Comparison of ENCODE assay signal across 16 cellular contexts in the genomic region with DNA sequence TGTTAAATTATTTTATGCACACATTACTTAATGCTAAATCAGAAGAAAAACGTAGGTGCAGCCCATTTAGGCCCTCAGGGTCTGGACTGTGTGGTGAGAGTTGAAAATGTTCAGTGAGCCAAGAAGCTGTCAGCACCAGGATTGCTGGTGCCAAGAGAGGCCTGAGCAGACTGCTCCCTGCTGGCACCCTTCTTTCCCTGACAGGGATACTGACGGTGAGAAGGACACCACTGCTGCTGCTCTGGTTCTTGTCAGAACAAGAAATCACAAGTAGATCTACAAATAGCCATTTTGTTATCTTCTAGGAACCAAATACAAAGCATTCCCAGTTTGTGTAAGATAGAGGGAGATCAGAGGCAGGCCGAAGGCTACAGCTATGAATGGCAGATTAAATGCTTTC. TPM values are rescaled to one million over a fixed set of nuclear protein-coding genes. Genes with fewer than 3 reads are reported as not detected.
DNase-seq lines count a peak whose midpoint lies in the region; ATAC-seq, FAIRE-seq and TF ChIP-seq lines count a peak whose summit lies in the region.
"Had no signal": no experiment of that assay in that cellular context is flagged by ENCODE, and none has a peak within 500 bp of the region (broad histone marks: within the 10 kb centered on the region; RNA-seq: fewer than 3 reads in every experiment).

No MANE protein-coding gene starts in this region.

- H2AFZ ChIP-seq in HepG2 (ENCODE audit: low read length): no peak overlapping the region

- TF ChIP-seq RAD21 in HepG2 (CRISPR knock-in tag; IDR thresholded peaks at IDR 0.05): no peak

- WGBS in HepG2 (ENCODE audit: low lambda C conversion rate): 6% methylated on average over 3 of the region's 3 CpGs
- WGBS in right lobe of liver (ENCODE audit: insufficient coverage, low coverage, low lambda C conversion rate, missing lambda C conversion rate): 26% methylated on average over 3 of the region's 3 CpGs
- WGBS in testis, 2 donors: 29 to 32% methylated on average over 3 of the region's 3 CpGs

- CTCF ChIA-PET in HepG2 (lab: Yijun Ruan, JAX; ENCODE audit: low intra/inter-chr PET ratio, low total read pairs): no interaction called here

- H3K9me3 ChIP-seq in HepG2 (ENCODE audit: low read length) (no peaks in the 10 kb centered on the region), right lobe of liver (no peaks in the 10 kb centered on the region), testis (no peaks in the 10 kb centered on the region)
- H3K9me3 ChIP-seq: sigmoid colon had no signal

- H3K4me1 ChIP-seq in HepG2 (ENCODE audit: insufficient read depth, low read length): no peaks in the 10 kb centered on the region
- H3K4me1 ChIP-seq in right lobe of liver: no peaks in the 10 kb centered on the region
- no peaks in the 10 kb centered on the region for H3K4me1 ChIP-seq in testis

- H3K9ac ChIP-seq in HepG2 (ENCODE audit: insufficient read depth, low read depth, low read length): no peak overlapping the region

- in situ Hi-C loops in HepG2 (cut with HindIII; ENCODE audit: extremely low pct_ligation_motif_present, low pct_unique_long_range_greater_than_20kb): no loop called here

- FAIRE-seq in HepG2 (lab: Jason Lieb, UNC): no peak

- no peaks in the 10 kb centered on the region for H3K27me3 ChIP-seq in HepG2 (ENCODE audit: control insufficient read depth in 1 of 2, insufficient read depth in 2 of 2, low read length in 2 of 2)
- H3K27me3 ChIP-seq in right lobe of liver: no peaks in the 10 kb centered on the region
- no peaks in the 10 kb centered on the region for H3K27me3 ChIP-seq in testis
- H3K27me3 ChIP-seq: sigmoid colon had no signal

- ATAC-seq in HepG2 (peak; percentile 57), right lobe of liver (no peak), left cardiac atrium (peak; percentile 99), GM19324 (IDR thresholded peaks at IDR 0.05; ENCODE audit: low FRiP score, unreplicated experiment) (no peak)
- ATAC-seq: naive thymus-derived CD4-positive, alpha-beta T cell; stimulated activated naive CD8-positive, alpha-beta T cell treated with anti-CD3 and anti-CD28 coated beads, Interleukin-15, amount 100 ng/mL, for 72 hours had no signal

- POLR2A ChIA-PET in HepG2 (lab: Yijun Ruan, JAX): no interaction called here

- BruUV-seq in HepG2 (replicated peaks; lab: Mats Ljungman, UMichigan): no TSS peak

- H3K4me2 ChIP-seq in HepG2 (ENCODE audit: low read depth, low read length): no peak overlapping the region

- H4K20me1 ChIP-seq in HepG2 (ENCODE audit: insufficient read depth, low read length): no peaks in the 10 kb centered on the region

- no peaks in the 10 kb centered on the region for H3K79me2 ChIP-seq in HepG2 (ENCODE audit: insufficient read depth, low read length)

- TF ChIP-seq POLR2A in HepG2 (IDR thresholded peaks at IDR 0.05; ENCODE audit: insufficient read depth in 1 of 2, low read depth in 2 of 2, low read length in 2 of 2) (no peak), right lobe of liver (IDR thresholded peaks at IDR 0.05) (no peak), testis (IDR thresholded peaks at IDR 0.05) (no peak)

- TF ChIP-seq EP300 in HepG2 (IDR thresholded peaks at IDR 0.05; ENCODE audit: low read depth in 2 of 2, low read length in 2 of 2): no peak
- no peak for TF ChIP-seq EP300 in HepG2 (CRISPR knock-in tag; IDR thresholded peaks at IDR 0.05; ENCODE audit: borderline replicate concordance)

- DNase-seq in HepG2 (ENCODE audit: low spot score): no peak
- no peak for DNase-seq in right lobe of liver
- DNase-seq in SK-N-DZ (ENCODE audit: low spot score): peak; percentile 46
- peak; percentile 38 for DNase-seq in left cardiac atrium
- peak; percentile 26 for DNase-seq in testis
- DNase-seq in stimulated activated CD4-positive, alpha-beta T cell treated with anti-CD3 and anti-CD28 coated beads, Interleukin-4, amount 100 ng/mL, for 24 hours: no peak
- no peak for DNase-seq in RKO (ENCODE audit: low spot score)
- DNase-seq: activated CD4-positive, CD25-positive, alpha-beta regulatory T cell treated with anti-CD3 and anti-CD28 coated beads, Interleukin-2, amount 50 U/mL, for 72 hours; activated T-cell treated with anti-CD3 and anti-CD28 coated beads, Interleukin-2, amount 50 U/mL, for 1 hour; DND-41; naive thymus-derived CD4-positive, alpha-beta T cell; NCI-H1105; sigmoid colon; stimulated activated naive CD8-positive, alpha-beta T cell treated with anti-CD3 and anti-CD28 coated beads, Interleukin-15, amount 100 ng/mL, for 72 hours had no signal

- H3K27ac ChIP-seq in HepG2 (ENCODE audit: extremely low read length, insufficient read depth, low read length) (no peak overlapping the region), right lobe of liver (no peak overlapping the region), testis (no peak overlapping the region)
- H3K27ac ChIP-seq: sigmoid colon had no signal

- TF ChIP-seq CTCF in HepG2 (CRISPR knock-in tag; IDR thresholded peaks at IDR 0.05) (no peak), right lobe of liver (IDR thresholded peaks at IDR 0.05) (no peak), testis (IDR thresholded peaks at IDR 0.05) (no peak)

- intact Hi-C loops in HepG2 (cut with micrococcal nuclease; ENCODE audit: unreplicated experiment) (no loop called here), right lobe of liver (cut with DNase I) (no loop called here), left cardiac atrium (cut with DNase I) (no loop called here), testis (cut with DNase I; ENCODE audit: low total_unique reads) (no loop called here)

- H3K36me3 ChIP-seq in HepG2 (replicated peaks in 1 of 2; ENCODE audit: control insufficient read depth in 1 of 2, insufficient read depth in 2 of 2, low read length in 2 of 2) (no peaks in the 10 kb centered on the region), right lobe of liver (no peaks in the 10 kb centered on the region), testis (ENCODE audit: low read depth, missing control alignments) (no peaks in the 10 kb centered on the region)
- H3K36me3 ChIP-seq: sigmoid colon had no signal

- H3K4me3 ChIP-seq in HepG2 (replicated peaks in 1 of 3; ENCODE audit: insufficient read depth in 1 of 3, low read depth in 2 of 3, low read length in 3 of 3) (no peak overlapping the region), right lobe of liver (no peak overlapping the region), testis (no peak overlapping the region)
- H3K4me3 ChIP-seq: sigmoid colon had no signal

RNA-seq across cellular contexts. Expression of a gene that starts 48.7 kb away (rescaled TPM):
- total RNA-seq in HepG2 (2016; rRNA removed; fragmentation: Illumina TruSeq; extraction: Trizol) (not detected in 2 replicates), right lobe of liver (not detected), left cardiac atrium (not detected), testis (under 1 TPM; 0.19 to 0.55 TPM)
- not detected in 2 replicates for total RNA-seq in HepG2 (2016; cell fraction: cytosol; rRNA removed; fragmentation: Illumina TruSeq; extraction: Trizol; ENCODE audit: low read depth)
- total RNA-seq in HepG2 (2016; cell fraction: insoluble cytoplasmic fraction; rRNA removed; fragmentation: Illumina TruSeq; extraction: Trizol): not detected in 2 replicates
- not detected in 2 replicates for total RNA-seq in HepG2 (2016; cell fraction: membrane; rRNA removed; fragmentation: Illumina TruSeq; extraction: Trizol)
- not detected in 2 replicates for total RNA-seq in HepG2 (2016; cell fraction: nucleus; rRNA removed; fragmentation: Illumina TruSeq; extraction: Trizol)
- polyA plus RNA-seq in HepG2 (2011; rRNA removed) (not detected in 2 replicates), testis (ENCODE audit: insufficient read depth, low read depth, low replicate concordance) (3.8 TPM)
- polyA plus RNA-seq in HepG2 (2011; cell fraction: cytosol; rRNA removed): not detected in 2 replicates
- polyA plus RNA-seq in HepG2 (2011; cell fraction: nucleus; rRNA removed): not detected in 2 replicates
- polyA plus RNA-seq in HepG2 (2012): not detected in 2 replicates
- polyA plus RNA-seq in HepG2 (2016; cell fraction: cytosol; fragmentation: Illumina TruSeq; extraction: Trizol; ENCODE audit: low read depth): not detected in 2 replicates
- not detected in 2 replicates for polyA plus RNA-seq in HepG2 (2016; cell fraction: insoluble cytoplasmic fraction; fragmentation: Illumina TruSeq; extraction: Trizol; ENCODE audit: low read depth)
- polyA plus RNA-seq in HepG2 (2016; cell fraction: membrane; fragmentation: Illumina TruSeq; extraction: Trizol; ENCODE audit: low read depth): not detected in 2 replicates
- polyA plus RNA-seq in HepG2 (2016; cell fraction: nucleus; fragmentation: Illumina TruSeq; extraction: Trizol; ENCODE audit: insufficient read depth, low read depth): not detected in 2 replicates
- polyA minus RNA-seq in HepG2 (2011; rRNA and poly(A)+ RNA removed; ENCODE audit: low replicate concordance): not detected in 2 replicates
- polyA minus RNA-seq in HepG2 (2011; cell fraction: cytosol; rRNA and poly(A)+ RNA removed): not detected in 2 replicates
- polyA minus RNA-seq in HepG2 (2011; cell fraction: nucleus; rRNA and poly(A)+ RNA removed): not detected in 2 replicates
- polyA plus RNA-seq in SK-N-DZ (2014; cell fraction: cytosol; rRNA removed): not detected in 2 replicates
- not detected in 2 replicates for polyA plus RNA-seq in SK-N-DZ (2014; cell fraction: nucleus; rRNA removed)
- total RNA-seq: HT-29; naive thymus-derived CD4-positive, alpha-beta T cell; sigmoid colon had no signal
- polyA plus RNA-seq: naive thymus-derived CD4-positive, alpha-beta T cell; sigmoid colon had no signal

RNA-seq across cellular contexts. Expression of a gene that starts 48.9 kb away (rescaled TPM):
- not detected in 2 replicates for total RNA-seq in HepG2 (2016; rRNA removed; fragmentation: Illumina TruSeq; extraction: Trizol)
- not detected in 2 replicates for total RNA-seq in HepG2 (2016; cell fraction: cytosol; rRNA removed; fragmentation: Illumina TruSeq; extraction: Trizol; ENCODE audit: low read depth)
- not detected in 2 replicates for total RNA-seq in HepG2 (2016; cell fraction: insoluble cytoplasmic fraction; rRNA removed; fragmentation: Illumina TruSeq; extraction: Trizol)
- not detected in 2 replicates for total RNA-seq in HepG2 (2016; cell fraction: membrane; rRNA removed; fragmentation: Illumina TruSeq; extraction: Trizol)
- total RNA-seq in HepG2 (2016; cell fraction: nucleus; rRNA removed; fragmentation: Illumina TruSeq; extraction: Trizol): not detected in 2 replicates
- polyA plus RNA-seq in HepG2 (2011; rRNA removed): not detected in 2 replicates
- polyA plus RNA-seq in HepG2 (2011; cell fraction: cytosol; rRNA removed): not detected in 2 replicates
- not detected in 2 replicates for polyA plus RNA-seq in HepG2 (2011; cell fraction: nucleus; rRNA removed)
- polyA plus RNA-seq in HepG2 (2012): not detected in 2 replicates
- polyA plus RNA-seq in HepG2 (2016; cell fraction: cytosol; fragmentation: Illumina TruSeq; extraction: Trizol; ENCODE audit: low read depth): not detected in 2 replicates
- polyA plus RNA-seq in HepG2 (2016; cell fraction: insoluble cytoplasmic fraction; fragmentation: Illumina TruSeq; extraction: Trizol; ENCODE audit: low read depth): not detected in 2 replicates
- polyA plus RNA-seq in HepG2 (2016; cell fraction: membrane; fragmentation: Illumina TruSeq; extraction: Trizol; ENCODE audit: low read depth): not detected in 2 replicates
- polyA plus RNA-seq in HepG2 (2016; cell fraction: nucleus; fragmentation: Illumina TruSeq; extraction: Trizol; ENCODE audit: insufficient read depth, low read depth): not detected in 2 replicates
- polyA minus RNA-seq in HepG2 (2011; rRNA and poly(A)+ RNA removed; ENCODE audit: low replicate concordance): not detected in 2 replicates
- not detected in 2 replicates for polyA minus RNA-seq in HepG2 (2011; cell fraction: cytosol; rRNA and poly(A)+ RNA removed)
- polyA minus RNA-seq in HepG2 (2011; cell fraction: nucleus; rRNA and poly(A)+ RNA removed): not detected in 2 replicates
- total RNA-seq in right lobe of liver: not detected
- not detected in 2 replicates for polyA plus RNA-seq in SK-N-DZ (2014; cell fraction: cytosol; rRNA removed)
- polyA plus RNA-seq in SK-N-DZ (2014; cell fraction: nucleus; rRNA removed): not detected in 2 replicates
- total RNA-seq in left cardiac atrium: not detected
- total RNA-seq in testis: not detected
- polyA plus RNA-seq in testis (ENCODE audit: insufficient read depth, low read depth, low replicate concordance): not detected
- total RNA-seq: HT-29; naive thymus-derived CD4-positive, alpha-beta T cell; sigmoid colon had no signal
- polyA plus RNA-seq: naive thymus-derived CD4-positive, alpha-beta T cell; sigmoid colon had no signal

RNA-seq across cellular contexts. Expression of a gene that starts 54.4 kb away (rescaled TPM):
- total RNA-seq in HepG2 (2016; rRNA removed; fragmentation: Illumina TruSeq; extraction: Trizol) (not detected in 2 replicates), right lobe of liver (not detected), left cardiac atrium (not detected), testis (not detected)
- total RNA-seq in HepG2 (2016; cell fraction: cytosol; rRNA removed; fragmentation: Illumina TruSeq; extraction: Trizol; ENCODE audit: low read depth): not detected in 2 replicates
- not detected in 2 replicates for total RNA-seq in HepG2 (2016; cell fraction: insoluble cytoplasmic fraction; rRNA removed; fragmentation: Illumina TruSeq; extraction: Trizol)
- total RNA-seq in HepG2 (2016; cell fraction: membrane; rRNA removed; fragmentation: Illumina TruSeq; extraction: Trizol): not detected in 2 replicates
- not detected in 2 replicates for total RNA-seq in HepG2 (2016; cell fraction: nucleus; rRNA removed; fragmentation: Illumina TruSeq; extraction: Trizol)
- polyA plus RNA-seq in HepG2 (2011; rRNA removed) (not detected in 2 replicates), testis (ENCODE audit: insufficient read depth, low read depth, low replicate concordance) (not detected)
- polyA plus RNA-seq in HepG2 (2011; cell fraction: cytosol; rRNA removed): not detected in 2 replicates
- polyA plus RNA-seq in HepG2 (2011; cell fraction: nucleus; rRNA removed): not detected in 2 replicates
- not detected in 2 replicates for polyA plus RNA-seq in HepG2 (2012)
- polyA plus RNA-seq in HepG2 (2016; cell fraction: cytosol; fragmentation: Illumina TruSeq; extraction: Trizol; ENCODE audit: low read depth): not detected in 2 replicates
- polyA plus RNA-seq in HepG2 (2016; cell fraction: insoluble cytoplasmic fraction; fragmentation: Illumina TruSeq; extraction: Trizol; ENCODE audit: low read depth): not detected in 2 replicates
- polyA plus RNA-seq in HepG2 (2016; cell fraction: membrane; fragmentation: Illumina TruSeq; extraction: Trizol; ENCODE audit: low read depth): not detected in 2 replicates
- polyA plus RNA-seq in HepG2 (2016; cell fraction: nucleus; fragmentation: Illumina TruSeq; extraction: Trizol; ENCODE audit: insufficient read depth, low read depth): not detected in 2 replicates
- not detected in 2 replicates for polyA minus RNA-seq in HepG2 (2011; rRNA and poly(A)+ RNA removed; ENCODE audit: low replicate concordance)
- not detected in 2 replicates for polyA minus RNA-seq in HepG2 (2011; cell fraction: cytosol; rRNA and poly(A)+ RNA removed)
- not detected in 2 replicates for polyA minus RNA-seq in HepG2 (2011; cell fraction: nucleus; rRNA and poly(A)+ RNA removed)
- not detected in 2 replicates for polyA plus RNA-seq in SK-N-DZ (2014; cell fraction: cytosol; rRNA removed)
- not detected in 2 replicates for polyA plus RNA-seq in SK-N-DZ (2014; cell fraction: nucleus; rRNA removed)
- total RNA-seq: HT-29; naive thymus-derived CD4-positive, alpha-beta T cell; sigmoid colon had no signal
- polyA plus RNA-seq: naive thymus-derived CD4-positive, alpha-beta T cell; sigmoid colon had no signal

Comparison
In these comparisons a context has a peak if more than half of its experiments do, and no peak if none do; other contexts are left out.
1. ATAC-seq: peak in HepG2 (single experiment) and left cardiac atrium (2 of 2); none in right lobe of liver (0 of 4) and GM19324 (single experiment).
2. DNase-seq: peak in SK-N-DZ (single experiment), left cardiac atrium (single experiment) and testis (single experiment); none in HepG2 (single experiment), right lobe of liver (0 of 3), stimulated activated CD4-positive, alpha-beta T cell treated with anti-CD3 and anti-CD28 coated beads, Interleukin-4, amount 100 ng/mL, for 24 hours (single experiment) and RKO (single experiment).